ENCODE assay signal across 27 cellular contexts in genomic region chr19:38742296-38742695, GRCh38. TPM values are rescaled to one million over a fixed set of nuclear protein-coding genes. Genes with fewer than 3 reads are reported as not detected.
DNase-seq lines count a peak whose midpoint lies in the region; ATAC-seq and TF ChIP-seq lines count a peak whose summit lies in the region.
"Had no signal": no experiment of that assay in that cellular context is flagged by ENCODE, and none has a peak within 500 bp of the region (broad histone marks: within the 10 kb centered on the region; RNA-seq: fewer than 3 reads in every experiment).

No MANE protein-coding gene starts in this region.

- H3K4me3 Mint-ChIP-seq in activated CD4-positive, alpha-beta T cell treated with anti-CD3 and anti-CD28 coated beads, Interleukin-2, amount 10 ng/mL, durations not matched to agents 7 days and 5 days: no peak overlapping the region
- H3K4me3 Mint-ChIP-seq in stimulated activated effector memory CD8-positive, alpha-beta T cell treated with anti-CD3 and anti-CD28 coated beads, Interleukin-12 subunit alpha, Interleukin-12 subunit beta, amount 100 ng/mL, for 72 hours: no peak overlapping the region
- H3K4me3 Mint-ChIP-seq: CD4-positive, alpha-beta memory T cell had no signal

- H3K4me3 ChIP-seq in H7 (ENCODE audit: insufficient read depth, low read depth, low read length): no peak overlapping the region
- H3K4me3 ChIP-seq in left lung: no peak overlapping the region
- H3K4me3 ChIP-seq: BLaER1 treated with 17β-estradiol and CSF1 and Interleukin-3, amounts not matched to agents 10 nM and 100 nM had no signal

- peak overlapping the region; percentile 75 for H3K27ac Mint-ChIP-seq in activated CD4-positive, alpha-beta T cell treated with anti-CD3 and anti-CD28 coated beads, Interleukin-2, amount 10 ng/mL, durations not matched to agents 7 days and 5 days
- H3K27ac Mint-ChIP-seq in stimulated activated effector memory CD8-positive, alpha-beta T cell treated with anti-CD3 and anti-CD28 coated beads, Interleukin-12 subunit alpha, Interleukin-12 subunit beta, amount 100 ng/mL, for 72 hours: peak overlapping the region; percentile 56

- TF ChIP-seq CTCF in left lung (IDR thresholded peaks at IDR 0.05): no peak

- no peak overlapping the region for H3K27ac ChIP-seq in left lung
- H3K27ac ChIP-seq: 22Rv1; BLaER1 treated with 17β-estradiol and CSF1 and Interleukin-3, amounts not matched to agents 10 nM and 100 nM had no signal

- H3K27me3 ChIP-seq in H7 (ENCODE audit: control insufficient read depth, insufficient read depth, low read length): peaks cover 4% of the 10 kb centered on the region
- H3K27me3 ChIP-seq in left lung: peaks cover 0 to 7% of the 10 kb centered on the region in 2 donors

- no peaks in the 10 kb centered on the region for H3K9me3 Mint-ChIP-seq in activated CD4-positive, alpha-beta T cell treated with anti-CD3 and anti-CD28 coated beads, Interleukin-2, amount 10 ng/mL, durations not matched to agents 7 days and 5 days
- no peaks in the 10 kb centered on the region for H3K9me3 Mint-ChIP-seq in stimulated activated effector memory CD8-positive, alpha-beta T cell treated with anti-CD3 and anti-CD28 coated beads, Interleukin-12 subunit alpha, Interleukin-12 subunit beta, amount 100 ng/mL, for 72 hours
- H3K9me3 Mint-ChIP-seq: CD4-positive, alpha-beta memory T cell had no signal

- POLR2A ChIA-PET in activated CD4-positive, alpha-beta T cell treated with anti-CD3 and anti-CD28 coated beads, Interleukin-2, amount 10 ng/mL, durations not matched to agents 7 days and 5 days (lab: Charles Lee): no interaction called here

- H3K9me3 ChIP-seq in left lung: no peaks in the 10 kb centered on the region
- H3K9me3 ChIP-seq: BLaER1 treated with 17β-estradiol and CSF1 and Interleukin-3, amounts not matched to agents 10 nM and 100 nM; Caco-2 had no signal

- ATAC-seq in stimulated activated effector memory CD8-positive, alpha-beta T cell treated with anti-CD3 and anti-CD28 coated beads, Interleukin-12 subunit alpha, Interleukin-12 subunit beta, amount 100 ng/mL, for 72 hours: no peak
- ATAC-seq in left lung (no peak), HG03432 (IDR thresholded peaks at IDR 0.05; ENCODE audit: unreplicated experiment) (no peak), HG02642 (IDR thresholded peaks at IDR 0.05; ENCODE audit: poor library complexity, unreplicated experiment) (no peak)
- ATAC-seq: Panc1, SK-N-SH treated with all-trans-retinoic acid at 6 μM for 48 hours had no signal

- H3K36me3 ChIP-seq in H7 (replicated peaks; ENCODE audit: control insufficient read depth, insufficient read depth, low read length) (no peaks in the 10 kb centered on the region), left lung (no peaks in the 10 kb centered on the region)
- H3K36me3 ChIP-seq: BLaER1 treated with 17β-estradiol and CSF1 and Interleukin-3, amounts not matched to agents 10 nM and 100 nM had no signal

- H3K4me1 ChIP-seq in left lung: no peaks in the 10 kb centered on the region

- no peaks in the 10 kb centered on the region for H3K36me3 Mint-ChIP-seq in activated CD4-positive, alpha-beta T cell treated with anti-CD3 and anti-CD28 coated beads, Interleukin-2, amount 10 ng/mL, durations not matched to agents 7 days and 5 days (ENCODE audit: low read depth)
- H3K36me3 Mint-ChIP-seq in stimulated activated effector memory CD8-positive, alpha-beta T cell treated with anti-CD3 and anti-CD28 coated beads, Interleukin-12 subunit alpha, Interleukin-12 subunit beta, amount 100 ng/mL, for 72 hours: peaks cover 11% of the 10 kb centered on the region
- H3K36me3 Mint-ChIP-seq: CD4-positive, alpha-beta memory T cell had no signal

- CTCF ChIA-PET in activated CD4-positive, alpha-beta T cell treated with anti-CD3 and anti-CD28 coated beads, Interleukin-2, amount 10 ng/mL, durations not matched to agents 7 days and 5 days (lab: Charles Lee): interaction anchor here (0.6 to 1.4 kb wide), 2 partner anchors 16 to 59 kb away, joined by 3 to 5 read pairs; no protein-coding TSS in a partner anchor

- peaks cover 5% of the 10 kb centered on the region for H3K27me3 Mint-ChIP-seq in activated CD4-positive, alpha-beta T cell treated with anti-CD3 and anti-CD28 coated beads, Interleukin-2, amount 10 ng/mL, durations not matched to agents 7 days and 5 days

- intact Hi-C loops in left lung (cut with DNase I): no loop called here

- H3K4me1 Mint-ChIP-seq in activated CD4-positive, alpha-beta T cell treated with anti-CD3 and anti-CD28 coated beads, Interleukin-2, amount 10 ng/mL, durations not matched to agents 7 days and 5 days: peaks cover 18% of the 10 kb centered on the region
- peaks cover 28% of the 10 kb centered on the region for H3K4me1 Mint-ChIP-seq in stimulated activated effector memory CD8-positive, alpha-beta T cell treated with anti-CD3 and anti-CD28 coated beads, Interleukin-12 subunit alpha, Interleukin-12 subunit beta, amount 100 ng/mL, for 72 hours

- no peak for DNase-seq in activated CD4-positive, alpha-beta T cell treated with anti-CD3 and anti-CD28 coated beads, Interleukin-2, amount 10 ng/mL, durations not matched to agents 7 days and 5 days
- DNase-seq in activated CD4-positive, alpha-beta T cell treated with anti-CD3 and anti-CD28 coated beads for 1 hour: no peak
- DNase-seq in H7: peak; percentile 22
- peak; percentile 2 for DNase-seq in iPS-NIHi11 (ENCODE audit: low spot score)
- no peak for DNase-seq in stimulated activated effector memory CD8-positive, alpha-beta T cell treated with anti-CD3 and anti-CD28 coated beads, Interleukin-12 subunit alpha, Interleukin-12 subunit beta, amount 100 ng/mL, for 72 hours (ENCODE audit: low spot score in 2 of 2)
- no peak for DNase-seq in left lung
- DNase-seq: CD4-positive, alpha-beta memory T cell; DND-41; Karpas-422; NCI-H1694; NCI-H2081; NCI-H2171; NCI-H345; NCI-H524; NCI-H774; NK-92 treated with Interleukin-12 subunit alpha and Interleukin-12 subunit beta, amount 100 ng/mL, for 24 hours; SIG-M5 had no signal

RNA-seq across cellular contexts. Expression of gene CAPN12, which starts 2.0 kb away (rescaled TPM):
- 1 to 10 TPM; 3.5 to 3.7 TPM for total RNA-seq in activated CD4-positive, alpha-beta T cell treated with anti-CD3 and anti-CD28 coated beads, Interleukin-2, amount 10 ng/mL, durations not matched to agents 7 days and 5 days
- 3.0 and 5.4 TPM in 2 replicates for total RNA-seq in H7 (2014; rRNA removed; shearing (Covaris generic))
- total RNA-seq in left lung: 1 to 10 TPM; 1.7 to 4.5 TPM
- total RNA-seq: H4, MCF 10A had no signal

RNA-seq across cellular contexts. Expression of gene LGALS7, which starts 31.0 kb away (rescaled TPM):
- total RNA-seq in activated CD4-positive, alpha-beta T cell treated with anti-CD3 and anti-CD28 coated beads, Interleukin-2, amount 10 ng/mL, durations not matched to agents 7 days and 5 days: not detected
- 0.37 and 1.9 TPM in 2 replicates for total RNA-seq in H7 (2014; rRNA removed; shearing (Covaris generic))
- 1 to 10 TPM in 1 of 2 donors, not detected in 1; 1.4 TPM for total RNA-seq in left lung
- total RNA-seq: Caco-2; CD4-positive, alpha-beta memory T cell; G401; H4 had no signal

RNA-seq across cellular contexts. Expression of gene LGALS7B, which starts 46.7 kb away (rescaled TPM):
- total RNA-seq in activated CD4-positive, alpha-beta T cell treated with anti-CD3 and anti-CD28 coated beads, Interleukin-2, amount 10 ng/mL, durations not matched to agents 7 days and 5 days: not detected
- total RNA-seq in H7 (2014; rRNA removed; shearing (Covaris generic)): not detected in 2 replicates
- not detected for total RNA-seq in left lung
- total RNA-seq: Caco-2; CD4-positive, alpha-beta memory T cell; G401; H4 had no signal

Comparison
In these comparisons a context has a peak if more than half of its experiments do, and no peak if none do; other contexts are left out.
1. DNase-seq: peak in H7 (single experiment) and iPS-NIHi11 (single experiment); none in activated CD4-positive, alpha-beta T cell treated with anti-CD3 and anti-CD28 coated beads, Interleukin-2, amount 10 ng/mL, durations not matched to agents 7 days and 5 days (single experiment), activated CD4-positive, alpha-beta T cell treated with anti-CD3 and anti-CD28 coated beads for 1 hour (single experiment), stimulated activated effector memory CD8-positive, alpha-beta T cell treated with anti-CD3 and anti-CD28 coated beads, Interleukin-12 subunit alpha, Interleukin-12 subunit beta, amount 100 ng/mL, for 72 hours (0 of 2) and left lung (0 of 2).